12 cellular contexts compared by ENCODE assay signal in genomic region chr22:18905540-18906409, GRCh38. TPM values are rescaled to one million over a fixed set of nuclear protein-coding genes. Genes with fewer than 3 reads are reported as not detected.
DNase-seq lines count a peak whose midpoint lies in the region; ATAC-seq and TF ChIP-seq lines count a peak whose summit lies in the region.
"Had no signal": no experiment of that assay in that cellular context is flagged by ENCODE, and none has a peak within 500 bp of the region (broad histone marks: within the 10 kb centered on the region; RNA-seq: fewer than 3 reads in every experiment).

TSS of gene DGCR6 (plus strand) at chr22:18906320. CDS start at chr22:18906375, 55 bp downstream.

- no peaks in the 10 kb centered on the region for H3K27me3 ChIP-seq in lower lobe of right lung (ENCODE audit: low read depth)
- H3K27me3 ChIP-seq: suprapubic skin had no signal

- ATAC-seq in GM18511 (IDR thresholded peaks at IDR 0.05; ENCODE audit: unreplicated experiment) (peak; percentile 90), GM21737 (IDR thresholded peaks at IDR 0.05; ENCODE audit: unreplicated experiment) (peak; percentile 91), HG03521 (IDR thresholded peaks at IDR 0.05; ENCODE audit: unreplicated experiment) (peak; percentile 93), lower lobe of right lung (peak; percentile 98)

- no peaks in the 10 kb centered on the region for H3K9me3 ChIP-seq in lower lobe of right lung
- H3K9me3 ChIP-seq: suprapubic skin had no signal

- DNase-seq in lower lobe of right lung: peak; percentile 2
- no peak for DNase-seq in NCI-H1694 (lab: John Stamatoyannopoulos, UW)
- DNase-seq in NCI-H226: no peak
- DNase-seq in NCI-H2196 (lab: John Stamatoyannopoulos, UW; ENCODE audit: unreplicated experiment): no peak
- DNase-seq in cortex of kidney (lab: John Stamatoyannopoulos, UW): no peak
- DNase-seq: activated CD4-positive, CD25-positive, alpha-beta regulatory T cell; DMS53; NCI-H526 had no signal

- H3K4me3 ChIP-seq in lower lobe of right lung: no peak within 1 kb of the TSS
- H3K4me3 ChIP-seq: suprapubic skin had no signal

- no peak for TF ChIP-seq CTCF in lower lobe of right lung (IDR thresholded peaks at IDR 0.05)

- intact Hi-C loops in lower lobe of right lung (cut with DNase I): no loop called here

- no peak within 1 kb of the TSS for H3K27ac ChIP-seq in lower lobe of right lung
- H3K27ac ChIP-seq: suprapubic skin had no signal

- no peaks in the 10 kb centered on the region for H3K4me1 ChIP-seq in lower lobe of right lung
- H3K4me1 ChIP-seq: suprapubic skin had no signal

- H3K36me3 ChIP-seq in lower lobe of right lung: no peaks in the 10 kb centered on the region
- H3K36me3 ChIP-seq: suprapubic skin had no signal

RNA-seq across cellular contexts. Expression of gene DGCR6, which starts in this region (rescaled TPM):
- total RNA-seq in lower lobe of right lung: 4.5 TPM
